8 cellular contexts compared by ENCODE assay signal in the genomic region with DNA sequence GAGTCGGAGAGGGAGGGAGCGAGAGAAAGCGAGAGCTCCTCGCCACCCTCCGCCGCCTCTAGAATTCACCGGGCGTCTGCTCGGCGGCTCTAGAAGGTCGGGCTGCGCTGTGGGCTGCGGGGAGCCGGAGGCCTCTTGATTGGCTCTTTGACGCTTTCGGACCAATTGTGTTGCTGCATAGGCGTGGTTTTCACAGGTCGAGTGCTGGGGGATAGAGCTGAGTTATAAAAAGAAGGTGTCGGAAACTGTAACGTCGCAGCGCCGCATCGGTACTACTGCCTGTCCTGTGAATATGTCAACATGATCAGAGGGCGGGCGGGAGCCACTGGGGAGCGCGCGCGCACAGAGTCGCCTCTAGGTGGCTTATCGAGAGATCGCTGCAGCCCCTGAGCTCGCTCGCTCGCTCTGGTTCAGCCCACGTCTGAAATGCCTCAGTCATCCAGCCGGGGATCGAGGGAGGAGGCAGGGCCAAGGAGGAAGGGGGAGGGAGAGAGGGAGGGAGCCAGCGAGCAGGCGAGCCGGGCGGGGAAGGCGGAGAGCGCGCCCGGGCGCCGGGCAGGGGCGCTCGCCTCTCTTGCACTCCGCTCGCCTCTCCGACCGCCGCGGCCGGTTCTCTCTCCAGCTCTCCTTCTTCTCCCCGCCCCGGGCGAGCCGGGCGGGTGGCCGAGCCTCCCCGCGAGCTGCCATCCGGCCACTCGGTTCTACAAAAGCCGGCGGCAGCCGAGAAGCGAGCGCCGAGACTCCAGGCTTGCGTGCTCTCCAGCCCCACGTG. TPM values are rescaled to one million over a fixed set of nuclear protein-coding genes. Genes with fewer than 3 reads are reported as not detected.
DNase-seq lines count a peak whose midpoint lies in the region; ATAC-seq and TF ChIP-seq lines count a peak whose summit lies in the region.

A gene (minus strand): TSS at position 78 of the 772 bp plus-strand sequence. CDS start 975 bp downstream, outside the sequence.

- POLR2A ChIA-PET in HEK293T (lab: Yijun Ruan, JAX), result interaction anchor here (0.6 to 2.9 kb wide), 43 partner anchors 11 to 539 kb away, joined by 3 to 62 read pairs (median 4); no protein-coding TSS in a partner anchor

- DNase-seq in AG09319 (ENCODE audit: extremely low read depth, low read depth) (peak; percentile 99), HEK293T (ENCODE audit: extremely low spot score) (peak; percentile 83), NCI-H82 (lab: John Stamatoyannopoulos, UW) (peak; percentile 99), fibroblast of peridontal ligament (ENCODE audit: extremely low read depth) (peak; percentile 99), myocyte (ENCODE audit: low read depth) (peak; percentile 99), UCSD-AML1 (lab: John Stamatoyannopoulos, UW; ENCODE audit: unreplicated experiment) (no peak)
- DNase-seq in activated T-helper 2 cell treated with anti-CD3 and anti-CD28 coated beads, Interferon-gamma antibody, Interleukin-2, Interleukin-4, amounts not matched to agents 10 μg/mL and 5 μg/mL and 100 μg/mL, durations not matched to agents 14 hours and 24 hours and 36 hours (ENCODE audit: low spot score), result peak; percentile 21
- peak; percentile 66 to 73 for DNase-seq in stimulated activated naive CD8-positive, alpha-beta T cell treated with anti-CD3 and anti-CD28 coated beads, Interleukin-15, amount 100 ng/mL, for 72 hours

- CTCF ChIA-PET in HEK293T (lab: Yijun Ruan, JAX), result interaction anchor here (0.6 to 1.5 kb wide), 11 partner anchors 11 to 390 kb away, joined by 3 to 10 read pairs (median 3); no protein-coding TSS in a partner anchor

- peaks cover 4% of the 10 kb centered on the region for H3K36me3 Mint-ChIP-seq in activated T-helper 2 cell treated with anti-CD3 and anti-CD28 coated beads, Interferon-gamma antibody, Interleukin-2, Interleukin-4, amounts not matched to agents 10 μg/mL and 5 μg/mL and 100 μg/mL, durations not matched to agents 14 hours and 24 hours and 36 hours (ENCODE audit: low read depth)

- intact Hi-C loops in activated T-helper 2 cell treated with anti-CD3 and anti-CD28 coated beads, Interferon-gamma antibody, Interleukin-2, Interleukin-4, amounts not matched to agents 10 μg/mL and 5 μg/mL and 100 μg/mL, durations not matched to agents 14 hours and 24 hours and 36 hours (cut with micrococcal nuclease), result loop anchor here (2.0 to 5.0 kb wide), 2 partner anchors 17 to 282 kb away; no protein-coding TSS in a partner anchor

- peak; percentile 94 for ATAC-seq in stimulated activated naive CD8-positive, alpha-beta T cell treated with anti-CD3 and anti-CD28 coated beads, Interleukin-15, amount 100 ng/mL, for 72 hours

- no peak within 1 kb of the TSS for H3K27ac Mint-ChIP-seq in activated T-helper 2 cell treated with anti-CD3 and anti-CD28 coated beads, Interferon-gamma antibody, Interleukin-2, Interleukin-4, amounts not matched to agents 10 μg/mL and 5 μg/mL and 100 μg/mL, durations not matched to agents 14 hours and 24 hours and 36 hours
- peak within 1 kb of the TSS in 1 of 2 donors; percentile 81 for H3K27ac Mint-ChIP-seq in stimulated activated naive CD8-positive, alpha-beta T cell treated with anti-CD3 and anti-CD28 coated beads, Interleukin-15, amount 100 ng/mL, for 72 hours

- TF ChIP-seq CTCF in AG09319 (IDR thresholded peaks at IDR 0.05; ENCODE audit: low read depth, low read length), result peak; percentile 60

- H3K4me1 Mint-ChIP-seq in activated T-helper 2 cell treated with anti-CD3 and anti-CD28 coated beads, Interferon-gamma antibody, Interleukin-2, Interleukin-4, amounts not matched to agents 10 μg/mL and 5 μg/mL and 100 μg/mL, durations not matched to agents 14 hours and 24 hours and 36 hours (ENCODE audit: low read depth), result peaks cover 9% of the 10 kb centered on the region
- peaks cover 50% of the 10 kb centered on the region for H3K4me1 Mint-ChIP-seq in stimulated activated naive CD8-positive, alpha-beta T cell treated with anti-CD3 and anti-CD28 coated beads, Interleukin-15, amount 100 ng/mL, for 72 hours

- H3K4me3 Mint-ChIP-seq in activated T-helper 2 cell treated with anti-CD3 and anti-CD28 coated beads, Interferon-gamma antibody, Interleukin-2, Interleukin-4, amounts not matched to agents 10 μg/mL and 5 μg/mL and 100 μg/mL, durations not matched to agents 14 hours and 24 hours and 36 hours (ENCODE audit: low read depth), result peak within 1 kb of the TSS; percentile 48
- peak within 1 kb of the TSS; percentile 78 to 88 for H3K4me3 Mint-ChIP-seq in stimulated activated naive CD8-positive, alpha-beta T cell treated with anti-CD3 and anti-CD28 coated beads, Interleukin-15, amount 100 ng/mL, for 72 hours

- peaks cover 90% of the 10 kb centered on the region for H3K27me3 Mint-ChIP-seq in activated T-helper 2 cell treated with anti-CD3 and anti-CD28 coated beads, Interferon-gamma antibody, Interleukin-2, Interleukin-4, amounts not matched to agents 10 μg/mL and 5 μg/mL and 100 μg/mL, durations not matched to agents 14 hours and 24 hours and 36 hours (ENCODE audit: low read depth)
- peaks cover 100% of the 10 kb centered on the region for H3K27me3 Mint-ChIP-seq in stimulated activated naive CD8-positive, alpha-beta T cell treated with anti-CD3 and anti-CD28 coated beads, Interleukin-15, amount 100 ng/mL, for 72 hours

- no peaks in the 10 kb centered on the region for H3K9me3 Mint-ChIP-seq in activated T-helper 2 cell treated with anti-CD3 and anti-CD28 coated beads, Interferon-gamma antibody, Interleukin-2, Interleukin-4, amounts not matched to agents 10 μg/mL and 5 μg/mL and 100 μg/mL, durations not matched to agents 14 hours and 24 hours and 36 hours
- peaks cover 4 to 21% of the 10 kb centered on the region in 2 donors for H3K9me3 Mint-ChIP-seq in stimulated activated naive CD8-positive, alpha-beta T cell treated with anti-CD3 and anti-CD28 coated beads, Interleukin-15, amount 100 ng/mL, for 72 hours

TF ChIP-seq in HEK293T, 16 proteins besides CTCF, POLR2A, EP300 and RAD21:
- TF ChIP-seq, protein P1, sequence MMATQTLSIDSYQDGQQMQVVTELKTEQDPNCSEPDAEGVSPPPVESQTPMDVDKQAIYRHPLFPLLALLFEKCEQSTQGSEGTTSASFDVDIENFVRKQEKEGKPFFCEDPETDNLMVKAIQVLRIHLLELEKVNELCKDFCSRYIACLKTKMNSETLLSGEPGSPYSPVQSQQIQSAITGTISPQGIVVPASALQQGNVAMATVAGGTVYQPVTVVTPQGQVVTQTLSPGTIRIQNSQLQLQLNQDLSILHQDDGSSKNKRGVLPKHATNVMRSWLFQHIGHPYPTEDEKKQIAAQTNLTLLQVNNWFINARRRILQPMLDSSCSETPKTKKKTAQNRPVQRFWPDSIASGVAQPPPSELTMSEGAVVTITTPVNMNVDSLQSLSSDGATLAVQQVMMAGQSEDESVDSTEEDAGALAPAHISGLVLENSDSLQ (IDR thresholded peaks at IDR 0.05), result peak; percentile 83
- no peak for TF ChIP-seq NFRKB (IDR thresholded peaks at IDR 0.05)
- no peak for TF ChIP-seq SP1 (IDR thresholded peaks at IDR 0.05)
- TF ChIP-seq CTBP1 (IDR thresholded peaks at IDR 0.05; ENCODE audit: borderline replicate concordance), result no peak
- TF ChIP-seq FOXK2 (IDR thresholded peaks at IDR 0.05), result peak; percentile 98
- no peak for TF ChIP-seq FOXM1 (IDR thresholded peaks at IDR 0.05; ENCODE audit: borderline replicate concordance)
- no peak for TF ChIP-seq SUZ12 (IDR thresholded peaks at IDR 0.05)
- peak; percentile 55; the same call in 1 of the 2 replicates for TF ChIP-seq ELF4 (IDR thresholded peaks at IDR 0.05)
- no peak for TF ChIP-seq ZNF384 (IDR thresholded peaks at IDR 0.05)
- peak; percentile 91 for TF ChIP-seq ARNT (IDR thresholded peaks at IDR 0.05)

RNA-seq across cellular contexts. Expression of the gene that starts here (rescaled TPM):
- total RNA-seq in activated T-helper 2 cell treated with anti-CD3 and anti-CD28 coated beads, Interferon-gamma antibody, Interleukin-2, Interleukin-4, amounts not matched to agents 10 μg/mL and 5 μg/mL and 100 μg/mL, durations not matched to agents 14 hours and 24 hours and 36 hours, result not detected in 2 replicates
- 7.0 and 8.8 TPM in 2 replicates for total RNA-seq in myocyte
- 1.2 TPM for polyA plus RNA-seq in myocyte (2012)

Comparison
In these comparisons a context has a peak if more than half of its experiments do, and no peak if none do; other contexts are left out.
1. Peak in DNase-seq in activated T-helper 2 cell treated with anti-CD3 and anti-CD28 coated beads, Interferon-gamma antibody, Interleukin-2, Interleukin-4, amounts not matched to agents 10 μg/mL and 5 μg/mL and 100 μg/mL, durations not matched to agents 14 hours and 24 hours and 36 hours; RNA of the gene not detected or under 1 TPM.